ENCODE assay signal across 20 cellular contexts in the genomic region with DNA sequence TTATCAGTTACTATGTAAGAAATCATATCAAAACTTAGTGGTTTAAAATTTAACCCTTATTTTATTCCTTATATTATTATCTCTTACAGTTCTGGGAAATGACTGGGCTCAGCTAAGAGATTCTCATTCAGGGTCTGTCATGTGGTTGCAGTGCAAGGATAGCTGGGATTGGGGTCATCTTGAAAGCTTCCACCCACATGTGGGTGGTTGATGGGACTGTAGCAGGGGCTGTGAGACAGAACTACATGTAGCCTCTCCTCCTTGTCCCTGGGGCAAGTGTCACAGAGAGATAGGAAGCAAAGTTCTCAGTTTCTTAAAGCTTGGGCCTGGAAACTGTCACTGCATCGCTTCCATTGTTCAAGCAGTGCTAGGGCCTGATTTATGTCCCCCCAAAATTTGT. TPM values are rescaled to one million over a fixed set of nuclear protein-coding genes. Genes with fewer than 3 reads are reported as not detected.
A peak's percentile ranks its signal among the peaks of the same experiment; 100 is the strongest.
DNase-seq lines count a peak whose midpoint lies in the region; ATAC-seq, FAIRE-seq and TF ChIP-seq lines count a peak whose summit lies in the region.
"Had no signal": no experiment of that assay in that cellular context is flagged by ENCODE, and none has a peak within 500 bp of the region (broad histone marks: within the 10 kb centered on the region; RNA-seq: fewer than 3 reads in every experiment).

No MANE protein-coding gene starts in this region.

- no peaks in the 10 kb centered on the region for H3K27me3 Mint-ChIP-seq in activated T-cell treated with anti-CD3 and anti-CD28 coated beads, Interleukin-2, amount 50 U/mL, for 72 hours (ENCODE audit: low read depth)
- H3K27me3 Mint-ChIP-seq in activated T-cell treated with anti-CD3 and anti-CD28 coated beads, Interleukin-2, amount 50 U/mL, for 24 hours: peaks cover 4% of the 10 kb centered on the region
- no peaks in the 10 kb centered on the region for H3K27me3 Mint-ChIP-seq in neural progenitor cell (ENCODE audit: insufficient read depth, low read depth)
- H3K27me3 Mint-ChIP-seq: B cell; CD4-positive, alpha-beta T cell had no signal

- H3K27ac Mint-ChIP-seq in activated T-cell treated with anti-CD3 and anti-CD28 coated beads, Interleukin-2, amount 50 U/mL, for 72 hours: no peak overlapping the region
- no peak overlapping the region for H3K27ac Mint-ChIP-seq in activated T-cell treated with anti-CD3 and anti-CD28 coated beads, Interleukin-2, amount 50 U/mL, for 24 hours
- peak overlapping the region; percentile 10 for H3K27ac Mint-ChIP-seq in neural progenitor cell
- H3K27ac Mint-ChIP-seq: B cell; CD4-positive, alpha-beta T cell; CD8-positive, alpha-beta T cell had no signal

- H3K27me3 ChIP-seq in neural progenitor cell: no peaks in the 10 kb centered on the region
- H3K27me3 ChIP-seq: BLaER1 treated with 17β-estradiol and CSF1 and Interleukin-3, amounts not matched to agents 10 nM and 100 nM had no signal

- no peaks in the 10 kb centered on the region for H3K4me1 Mint-ChIP-seq in activated T-cell treated with anti-CD3 and anti-CD28 coated beads, Interleukin-2, amount 50 U/mL, for 72 hours (ENCODE audit: low read depth)
- H3K4me1 Mint-ChIP-seq in activated T-cell treated with anti-CD3 and anti-CD28 coated beads, Interleukin-2, amount 50 U/mL, for 24 hours (ENCODE audit: low read depth): no peaks in the 10 kb centered on the region
- peaks cover 19% of the 10 kb centered on the region for H3K4me1 Mint-ChIP-seq in neural progenitor cell
- H3K4me1 Mint-ChIP-seq: B cell had no signal

- no peaks in the 10 kb centered on the region for H4K20me1 ChIP-seq in neural progenitor cell (ENCODE audit: low read depth)
- H4K20me1 ChIP-seq: BLaER1 treated with 17β-estradiol and CSF1 and Interleukin-3, amounts not matched to agents 10 nM and 100 nM had no signal

- no peak overlapping the region for H3K9ac ChIP-seq in neural progenitor cell
- H3K9ac ChIP-seq: BLaER1 treated with 17β-estradiol and CSF1 and Interleukin-3, amounts not matched to agents 10 nM and 100 nM had no signal

- H3K4me3 ChIP-seq in neural progenitor cell: no peak overlapping the region
- H3K4me3 ChIP-seq: A549; BLaER1 treated with 17β-estradiol and CSF1 and Interleukin-3, amounts not matched to agents 10 nM and 100 nM had no signal

- H3K36me3 ChIP-seq in neural progenitor cell: no peaks in the 10 kb centered on the region
- H3K36me3 ChIP-seq: BLaER1 treated with 17β-estradiol and CSF1 and Interleukin-3, amounts not matched to agents 10 nM and 100 nM had no signal

- no peaks in the 10 kb centered on the region for H3K36me3 Mint-ChIP-seq in activated T-cell treated with anti-CD3 and anti-CD28 coated beads, Interleukin-2, amount 50 U/mL, for 72 hours (ENCODE audit: insufficient read depth in 2 of 2)
- no peaks in the 10 kb centered on the region for H3K36me3 Mint-ChIP-seq in activated T-cell treated with anti-CD3 and anti-CD28 coated beads, Interleukin-2, amount 50 U/mL, for 24 hours (ENCODE audit: low read depth)
- H3K36me3 Mint-ChIP-seq in neural progenitor cell: no peaks in the 10 kb centered on the region
- H3K36me3 Mint-ChIP-seq: CD8-positive, alpha-beta T cell had no signal

- no peak overlapping the region for H2AFZ ChIP-seq in neural progenitor cell (replicated peaks)

- no peak overlapping the region for H3K4me3 Mint-ChIP-seq in activated T-cell treated with anti-CD3 and anti-CD28 coated beads, Interleukin-2, amount 50 U/mL, for 72 hours
- H3K4me3 Mint-ChIP-seq in activated T-cell treated with anti-CD3 and anti-CD28 coated beads, Interleukin-2, amount 50 U/mL, for 24 hours: no peak overlapping the region
- H3K4me3 Mint-ChIP-seq in neural progenitor cell: no peak overlapping the region
- H3K4me3 Mint-ChIP-seq: B cell; CD4-positive, alpha-beta T cell; CD8-positive, alpha-beta T cell had no signal

- H3K27ac ChIP-seq in neural progenitor cell: no peak overlapping the region
- H3K27ac ChIP-seq: 22Rv1; A549; BLaER1 treated with 17β-estradiol and CSF1 and Interleukin-3, amounts not matched to agents 10 nM and 100 nM; C4-2B had no signal

- H3K9me3 ChIP-seq in neural progenitor cell (ENCODE audit: low read depth): no peaks in the 10 kb centered on the region
- H3K9me3 ChIP-seq: A549, Caco-2 had no signal

- peak; percentile 49 to 53 for ATAC-seq in activated T-cell treated with anti-CD3 and anti-CD28 coated beads, Interleukin-2, amount 50 U/mL, for 72 hours (replicated peaks in 1 of 2)
- no peak for ATAC-seq in GM21528 (IDR thresholded peaks at IDR 0.05; ENCODE audit: low FRiP score, unreplicated experiment)
- ATAC-seq: A549; CD8-positive, alpha-beta T cell had no signal

- H3K4me1 ChIP-seq in neural progenitor cell: peaks cover 6% of the 10 kb centered on the region
- H3K4me1 ChIP-seq: A549, Caco-2 had no signal

- DNase-seq in activated T-cell treated with anti-CD3 and anti-CD28 coated beads, Interleukin-2, amount 50 U/mL, for 72 hours: no peak
- no peak for DNase-seq in activated T-cell treated with anti-CD3 and anti-CD28 coated beads, Interleukin-2, amount 50 U/mL, for 24 hours
- DNase-seq in HTR-8/SVneo (ENCODE audit: insufficient read length, low spot score) (no peak), neural progenitor cell (ENCODE audit: low spot score) (no peak)
- DNase-seq: AML-193; Caco-2; Calu3; CD4-positive, alpha-beta T cell; CD8-positive, alpha-beta T cell; GF-D8 had no signal

- no peaks in the 10 kb centered on the region for H3F3A ChIP-seq in neural progenitor cell (ENCODE audit: low read depth)

- no peak for TF ChIP-seq CTCF in neural progenitor cell (IDR thresholded peaks at IDR 0.05)

- peak; percentile 42 for FAIRE-seq in HTR-8/SVneo (lab: Jason Lieb, UNC)
- FAIRE-seq: A549, D721Med, G401.6, GM12891, GM19239 had no signal

- no peaks in the 10 kb centered on the region for H3K79me2 ChIP-seq in neural progenitor cell (ENCODE audit: low read depth)

- no peaks in the 10 kb centered on the region for H3K9me3 Mint-ChIP-seq in activated T-cell treated with anti-CD3 and anti-CD28 coated beads, Interleukin-2, amount 50 U/mL, for 72 hours
- no peaks in the 10 kb centered on the region for H3K9me3 Mint-ChIP-seq in activated T-cell treated with anti-CD3 and anti-CD28 coated beads, Interleukin-2, amount 50 U/mL, for 24 hours
- no peaks in the 10 kb centered on the region for H3K9me3 Mint-ChIP-seq in neural progenitor cell
- H3K9me3 Mint-ChIP-seq: CD4-positive, alpha-beta T cell; CD8-positive, alpha-beta T cell had no signal

- H3K4me2 ChIP-seq in neural progenitor cell: no peak overlapping the region
- H3K4me2 ChIP-seq: A549; BLaER1 treated with 17β-estradiol and CSF1 and Interleukin-3, amounts not matched to agents 10 nM and 100 nM had no signal

RNA-seq across cellular contexts. Expression of gene DACT1, which starts 57.8 kb away (rescaled TPM):
- total RNA-seq in activated T-cell treated with anti-CD3 and anti-CD28 coated beads, Interleukin-2, amount 50 U/mL, for 72 hours: 10 to 100 TPM; 11.3 to 15.1 TPM
- total RNA-seq in neural progenitor cell (ENCODE audit: low replicate concordance): 3.3 and 3.4 TPM in 2 replicates
- total RNA-seq: Calu3 had no signal
